In the genomic region with DNA sequence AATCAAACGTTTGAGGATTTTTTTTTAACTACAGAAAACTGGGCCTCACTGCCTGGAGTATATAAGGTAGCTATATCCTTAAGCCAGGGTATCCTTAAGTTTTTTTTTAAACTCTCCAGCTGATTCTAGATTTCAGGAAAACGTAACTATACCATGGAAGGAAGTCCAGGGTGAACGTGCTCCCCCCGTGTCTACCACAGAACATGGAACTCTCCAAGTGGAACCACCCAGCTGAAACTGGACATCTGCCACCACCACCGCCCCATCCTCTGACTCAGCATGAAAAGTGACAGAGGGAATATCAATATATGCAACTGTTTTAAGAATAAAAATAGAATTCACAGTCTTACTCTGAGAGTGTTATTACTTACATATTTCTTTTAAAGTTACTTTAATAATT, we compare ENCODE assay signal across 2 cellular contexts.
TF ChIP-seq lines count a peak whose summit lies in the region.

No MANE protein-coding gene starts in this region.

TF ChIP-seq in SK-N-SH treated with all-trans-retinoic acid at 6 μM for 48 hours, 23 proteins besides CTCF, POLR2A, EP300 and RAD21:
- TF ChIP-seq TSHZ2 (CRISPR knock-in tag; IDR thresholded peaks at IDR 0.05) = no peak
- TF ChIP-seq ISL1 (CRISPR knock-in tag; IDR thresholded peaks at IDR 0.05) = no peak
- no peak for TF ChIP-seq TOX (CRISPR knock-in tag; IDR thresholded peaks at IDR 0.05; ENCODE audit: borderline replicate concordance)
- TF ChIP-seq GLIS3 (CRISPR knock-in tag; IDR thresholded peaks at IDR 0.05) = no peak
- no peak for TF ChIP-seq CREB5 (CRISPR knock-in tag; IDR thresholded peaks at IDR 0.05; ENCODE audit: low read depth)
- TF ChIP-seq ZFP3 (CRISPR knock-in tag; IDR thresholded peaks at IDR 0.05) = no peak
- TF ChIP-seq ZNF565 (CRISPR knock-in tag; conservative IDR thresholded peaks at IDR 0.05; ENCODE audit: low read depth) = no peak
- no peak for TF ChIP-seq SNAI2 (CRISPR knock-in tag; IDR thresholded peaks at IDR 0.05)
- no peak for TF ChIP-seq ARNTL (CRISPR knock-in tag; IDR thresholded peaks at IDR 0.05; ENCODE audit: borderline replicate concordance, low read depth)
- no peak for TF ChIP-seq BACH2 (CRISPR knock-in tag; IDR thresholded peaks at IDR 0.05; ENCODE audit: borderline replicate concordance)
- no peak for TF ChIP-seq ESRRG (CRISPR knock-in tag; IDR thresholded peaks at IDR 0.05)
- TF ChIP-seq OSR1 (CRISPR knock-in tag; IDR thresholded peaks at IDR 0.05) = no peak
- TF ChIP-seq TCF4 (CRISPR knock-in tag; IDR thresholded peaks at IDR 0.05; ENCODE audit: borderline replicate concordance) = no peak

TF ChIP-seq in SK-N-SH, 30 proteins besides CTCF, POLR2A, EP300 and RAD21 (continued from another document):
- TF ChIP-seq, protein P1, sequence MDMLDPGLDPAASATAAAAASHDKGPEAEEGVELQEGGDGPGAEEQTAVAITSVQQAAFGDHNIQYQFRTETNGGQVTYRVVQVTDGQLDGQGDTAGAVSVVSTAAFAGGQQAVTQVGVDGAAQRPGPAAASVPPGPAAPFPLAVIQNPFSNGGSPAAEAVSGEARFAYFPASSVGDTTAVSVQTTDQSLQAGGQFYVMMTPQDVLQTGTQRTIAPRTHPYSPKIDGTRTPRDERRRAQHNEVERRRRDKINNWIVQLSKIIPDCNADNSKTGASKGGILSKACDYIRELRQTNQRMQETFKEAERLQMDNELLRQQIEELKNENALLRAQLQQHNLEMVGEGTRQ (IDR thresholded peaks at IDR 0.05; ENCODE audit: borderline replicate concordance, low read depth, low read length) = no peak
- TF ChIP-seq USF1 (IDR thresholded peaks at IDR 0.05; ENCODE audit: borderline replicate concordance, low read depth) (no peak), FOXJ3 (CRISPR knock-in tag; IDR thresholded peaks at IDR 0.05) (no peak), YY1 (IDR thresholded peaks at IDR 0.05; ENCODE audit: low read depth) (no peak), GATA2 (CRISPR knock-in tag; IDR thresholded peaks at IDR 0.05) (no peak), NRF1 (IDR thresholded peaks at IDR 0.05; ENCODE audit: low read depth, low read length) (no peak), CHD2 (IDR thresholded peaks at IDR 0.05; ENCODE audit: low read length, partially characterized antibody) (no peak), TAF1 (IDR thresholded peaks at IDR 0.05; ENCODE audit: borderline replicate concordance, low read depth, low read length) (no peak), TEAD4 (IDR thresholded peaks at IDR 0.05; ENCODE audit: borderline replicate concordance, insufficient read depth) (no peak), POLR2AphosphoS5 (IDR thresholded peaks at IDR 0.05; ENCODE audit: low read depth, low read length) (no peak), FOSL2 (IDR thresholded peaks at IDR 0.05; ENCODE audit: borderline replicate concordance, low read depth) (no peak)
- TF ChIP-seq, protein P2, sequence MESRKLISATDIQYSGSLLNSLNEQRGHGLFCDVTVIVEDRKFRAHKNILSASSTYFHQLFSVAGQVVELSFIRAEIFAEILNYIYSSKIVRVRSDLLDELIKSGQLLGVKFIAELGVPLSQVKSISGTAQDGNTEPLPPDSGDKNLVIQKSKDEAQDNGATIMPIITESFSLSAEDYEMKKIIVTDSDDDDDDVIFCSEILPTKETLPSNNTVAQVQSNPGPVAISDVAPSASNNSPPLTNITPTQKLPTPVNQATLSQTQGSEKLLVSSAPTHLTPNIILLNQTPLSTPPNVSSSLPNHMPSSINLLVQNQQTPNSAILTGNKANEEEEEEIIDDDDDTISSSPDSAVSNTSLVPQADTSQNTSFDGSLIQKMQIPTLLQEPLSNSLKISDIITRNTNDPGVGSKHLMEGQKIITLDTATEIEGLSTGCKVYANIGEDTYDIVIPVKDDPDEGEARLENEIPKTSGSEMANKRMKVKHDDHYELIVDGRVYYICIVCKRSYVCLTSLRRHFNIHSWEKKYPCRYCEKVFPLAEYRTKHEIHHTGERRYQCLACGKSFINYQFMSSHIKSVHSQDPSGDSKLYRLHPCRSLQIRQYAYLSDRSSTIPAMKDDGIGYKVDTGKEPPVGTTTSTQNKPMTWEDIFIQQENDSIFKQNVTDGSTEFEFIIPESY (IDR thresholded peaks at IDR 0.05; ENCODE audit: borderline replicate concordance, low read depth) = no peak
- TF ChIP-seq, protein P3, sequence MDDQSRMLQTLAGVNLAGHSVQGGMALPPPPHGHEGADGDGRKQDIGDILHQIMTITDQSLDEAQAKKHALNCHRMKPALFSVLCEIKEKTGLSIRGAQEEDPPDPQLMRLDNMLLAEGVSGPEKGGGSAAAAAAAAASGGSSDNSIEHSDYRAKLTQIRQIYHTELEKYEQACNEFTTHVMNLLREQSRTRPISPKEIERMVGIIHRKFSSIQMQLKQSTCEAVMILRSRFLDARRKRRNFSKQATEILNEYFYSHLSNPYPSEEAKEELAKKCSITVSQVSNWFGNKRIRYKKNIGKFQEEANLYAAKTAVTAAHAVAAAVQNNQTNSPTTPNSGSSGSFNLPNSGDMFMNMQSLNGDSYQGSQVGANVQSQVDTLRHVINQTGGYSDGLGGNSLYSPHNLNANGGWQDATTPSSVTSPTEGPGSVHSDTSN (IDR thresholded peaks at IDR 0.05) = no peak
